Comparison of ENCODE assay signal across 12 cellular contexts in genomic region chr10:118752401-118752800, GRCh38. TPM values are rescaled to one million over a fixed set of nuclear protein-coding genes. Genes with fewer than 3 reads are reported as not detected.
A peak's percentile ranks its signal among the peaks of the same experiment; 100 is the strongest.
DNase-seq lines count a peak whose midpoint lies in the region; ATAC-seq and TF ChIP-seq lines count a peak whose summit lies in the region.
"Had no signal": no experiment of that assay in that cellular context is flagged by ENCODE, and none has a peak within 500 bp of the region (broad histone marks: within the 10 kb centered on the region; RNA-seq: fewer than 3 reads in every experiment).

No MANE protein-coding gene starts in this region.

- WGBS in stomach, 5 donors, result 69 to 75% (median 75%) methylated on average over 3 of the region's 3 CpGs
- WGBS in adrenal gland, 4 donors, result 59 to 75% (median 61%) methylated on average over 3 of the region's 3 CpGs

- TF ChIP-seq EP300 in stomach (IDR thresholded peaks at IDR 0.05), result no peak

- H3K9me3 Mint-ChIP-seq in MCF 10A (ENCODE audit: unreplicated experiment), result no peaks in the 10 kb centered on the region
- H3K9me3 Mint-ChIP-seq in T-cell, result no peaks in the 10 kb centered on the region

- intact Hi-C loops in MCF 10A (cut with micrococcal nuclease) (loop anchor here (5.0 kb wide), 1 partner anchor 275 kb away; the partner anchor contains the start of gene NANOS1), breast epithelium (cut with DNase I; ENCODE audit: low total_unique reads) (no loop called here), stomach (cut with DNase I; ENCODE audit: low total_unique reads) (loop anchor here (10.0 kb wide), 1 partner anchor 272 kb away; the partner anchor contains the start of gene NANOS1), left lung (cut with DNase I) (no loop called here), adrenal gland (cut with DNase I) (no loop called here)

- no peaks in the 10 kb centered on the region for H3K9me3 ChIP-seq in breast epithelium
- no peaks in the 10 kb centered on the region for H3K9me3 ChIP-seq in stomach
- H3K9me3 ChIP-seq in left lung, result no peaks in the 10 kb centered on the region
- H3K9me3 ChIP-seq in adrenal gland (replicated peaks in 1 of 3), result no peaks in the 10 kb centered on the region

- H3K4me3 ChIP-seq in breast epithelium, result no peak overlapping the region
- peak overlapping the region in 3 of 4 donors; percentile 75 to 96 (median 87) for H3K4me3 ChIP-seq in stomach
- H3K4me3 ChIP-seq in left lung, result peak overlapping the region in 1 of 2 donors; percentile 83
- peak overlapping the region in 1 of 4 donors; percentile 86 for H3K4me3 ChIP-seq in adrenal gland

- DNase-seq in MCF 10A (ENCODE audit: unreplicated experiment) (no peak), breast epithelium (ENCODE audit: low spot score in 2 of 2) (no peak), T-cell (no peak), foreskin keratinocyte (no peak), stomach (no peak), left lung (no peak), adrenal gland (no peak), DMS53 treated with DMSO at 0.1 percent for 48 hours (lab: John Stamatoyannopoulos, UW; ENCODE audit: unreplicated experiment) (no peak)
- DNase-seq: C1 segment of cervical spinal cord; mesendoderm; NCI-H1417; stimulated activated CD4-positive, alpha-beta T cell treated with anti-CD3 and anti-CD28 coated beads, Interleukin-2, amount 100 ng/mL, for 24 hours had no signal

- H3K4me1 ChIP-seq in breast epithelium (no peaks in the 10 kb centered on the region), foreskin keratinocyte (peaks cover 16% of the 10 kb centered on the region), stomach (peaks cover 14 to 72% (median 50%) of the 10 kb centered on the region in 4 donors), left lung (peaks cover 8 to 34% of the 10 kb centered on the region in 2 donors), adrenal gland (replicated peaks in 1 of 2) (peaks cover 22 to 54% of the 10 kb centered on the region in 2 donors)

- BruUV-seq in MCF 10A (replicated peaks; lab: Mats Ljungman, UMichigan), result no TSS peak

- H3K4me1 Mint-ChIP-seq in MCF 10A (ENCODE audit: insufficient read depth, unreplicated experiment), result peaks cover 28% of the 10 kb centered on the region
- peaks cover 60 to 69% (median 60%) of the 10 kb centered on the region in 3 donors for H3K4me1 Mint-ChIP-seq in T-cell

- H3K27ac Mint-ChIP-seq in MCF 10A (ENCODE audit: low read depth, unreplicated experiment), result peak overlapping the region; percentile 95
- H3K27ac Mint-ChIP-seq in T-cell, result no peak overlapping the region

- CTCF ChIA-PET in MCF 10A (lab: Yijun Ruan, JAX), result interaction anchor here (0.6 to 1.7 kb wide), 6 partner anchors 15 to 1253 kb away, joined by 3 to 5 read pairs (median 3); no protein-coding TSS in a partner anchor
- CTCF ChIA-PET in T-cell (lab: Charles Lee), result interaction anchor here (0.5 to 3.7 kb wide), 4 partner anchors 21 to 914 kb away, joined by 3 to 18 read pairs (median 5); no protein-coding TSS in a partner anchor

- H3K27me3 Mint-ChIP-seq in MCF 10A (ENCODE audit: insufficient read depth, unreplicated experiment) (no peaks in the 10 kb centered on the region), T-cell (peaks cover 0 to 3% of the 10 kb centered on the region in 2 donors)

- no peaks in the 10 kb centered on the region for H3K27me3 ChIP-seq in breast epithelium
- H3K27me3 ChIP-seq in foreskin keratinocyte, result no peaks in the 10 kb centered on the region
- H3K27me3 ChIP-seq in stomach, result no peaks in the 10 kb centered on the region
- no peaks in the 10 kb centered on the region for H3K27me3 ChIP-seq in left lung
- no peaks in the 10 kb centered on the region for H3K27me3 ChIP-seq in adrenal gland

- H3K36me3 ChIP-seq in breast epithelium (no peaks in the 10 kb centered on the region), stomach (peaks cover 0 to 8% (median 6%) of the 10 kb centered on the region in 4 donors), left lung (peaks cover 0 to 9% of the 10 kb centered on the region in 2 donors), adrenal gland (replicated peaks in 1 of 2) (no peaks in the 10 kb centered on the region)

- TF ChIP-seq CTCF in MCF 10A (IDR thresholded peaks at IDR 0.05; ENCODE audit: unreplicated experiment) (no peak), breast epithelium (IDR thresholded peaks at IDR 0.05) (no peak), foreskin keratinocyte (conservative IDR thresholded peaks at IDR 0.05) (no peak), stomach (IDR thresholded peaks at IDR 0.05) (no peak), left lung (IDR thresholded peaks at IDR 0.05) (no peak), adrenal gland (IDR thresholded peaks at IDR 0.05) (no peak)

- POLR2A ChIA-PET in MCF 10A (lab: Yijun Ruan, JAX), result interaction anchor here (0.6 to 4.4 kb wide), 11 partner anchors 8 to 313 kb away, joined by 3 to 74 read pairs (median 3); no protein-coding TSS in a partner anchor
- POLR2A ChIA-PET in T-cell (lab: Charles Lee), result no interaction called here

- no peak for TF ChIP-seq POLR2A in breast epithelium (IDR thresholded peaks at IDR 0.05)
- TF ChIP-seq POLR2A in stomach (IDR thresholded peaks at IDR 0.05), result no peak
- no peak for TF ChIP-seq POLR2A in adrenal gland (IDR thresholded peaks at IDR 0.05)

- H3K4me3 Mint-ChIP-seq in MCF 10A (ENCODE audit: unreplicated experiment), result peak overlapping the region; percentile 93
- H3K4me3 Mint-ChIP-seq in T-cell, result peak overlapping the region; percentile 36 to 92 (median 64)

- H3K27ac ChIP-seq in breast epithelium (peak overlapping the region in 1 of 2 donors; percentile 98), foreskin keratinocyte (peak overlapping the region; percentile 54), stomach (no peak overlapping the region), left lung (no peak overlapping the region), adrenal gland (peak overlapping the region in 1 of 5 donors; percentile 93)

- H3K36me3 Mint-ChIP-seq in MCF 10A (ENCODE audit: insufficient read depth, unreplicated experiment) (peaks cover 17% of the 10 kb centered on the region), T-cell (peaks cover 24% of the 10 kb centered on the region)

- no peak for ATAC-seq in T-cell (replicated peaks in 1 of 4)
- no peak for ATAC-seq in foreskin keratinocyte
- ATAC-seq in left lung, result no peak

RNA-seq across cellular contexts. Expression of gene CACUL1, which starts 2.4 kb away (rescaled TPM):
- total RNA-seq in MCF 10A (2022) (45.9 and 51.0 TPM in 2 replicates), breast epithelium (10 to 100 TPM; 33.4 to 68.6 (median 55.2) TPM), T-cell (10 to 100 TPM; 26.3 to 35.2 (median 27.9) TPM), foreskin keratinocyte (33.2 and 36.4 TPM in 2 replicates), stomach (10 to 100 TPM; 17.4 to 76.9 (median 20.4) TPM), left lung (10 to 100 TPM; 35.1 to 38.2 TPM), adrenal gland (10 to 100 TPM; 24.2 to 70.0 (median 40.1) TPM)
- polyA plus RNA-seq in foreskin keratinocyte (6.9 and 7.2 TPM in 2 replicates), stomach (1 to 10 TPM; 5.1 to 5.3 (median 5.3) TPM), adrenal gland (10 to 100 TPM in 2 of 3 donors, 1 to 10 TPM in 1; 6.9 to 24.5 (median 16.9) TPM)

Comparison
In these comparisons a context has a peak if more than half of its experiments do, and no peak if none do; other contexts are left out.
1. intact Hi-C loops: an anchor here in MCF 10A (5.0 kb wide) and stomach (10.0 kb wide); none called in breast epithelium, left lung and adrenal gland.
2. H3K4me3 ChIP-seq: peak in stomach (3 of 4); none in breast epithelium (0 of 3).